ENCODE assay signal across 14 cellular contexts in the genomic region with DNA sequence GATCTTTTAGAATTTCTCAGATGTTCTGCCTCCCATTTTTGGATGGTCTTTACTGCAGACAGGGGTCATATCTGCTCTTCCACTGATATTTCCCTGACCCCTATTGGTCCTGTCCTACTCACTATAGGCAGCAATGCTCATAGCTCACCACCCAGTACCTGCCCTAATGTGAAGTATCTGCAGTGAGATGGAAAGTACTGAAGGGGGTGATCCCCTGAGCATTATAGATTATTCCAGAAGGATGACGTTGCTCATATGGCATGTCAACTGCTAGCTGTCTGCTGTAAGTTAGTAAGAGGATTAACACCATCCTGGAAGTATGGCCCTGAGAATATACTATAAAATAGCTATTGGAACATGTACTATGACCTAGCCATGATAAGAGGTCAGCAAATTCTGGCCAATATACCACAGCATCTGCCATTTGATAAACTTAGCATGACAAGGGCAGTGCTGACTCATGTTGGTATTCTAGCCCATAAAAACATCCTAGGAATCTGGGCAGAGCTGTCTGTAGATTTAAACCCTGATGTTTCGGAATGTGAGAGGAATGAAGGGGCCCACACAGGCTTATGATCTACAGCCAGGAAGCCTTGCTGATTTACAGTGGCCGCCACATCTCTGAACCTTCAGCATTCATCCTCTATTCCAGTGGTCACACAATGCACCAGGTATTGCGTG.
DNase-seq lines count a peak whose midpoint lies in the region; ATAC-seq and TF ChIP-seq lines count a peak whose summit lies in the region.
"Had no signal": no experiment of that assay in that cellular context is flagged by ENCODE, and none has a peak within 500 bp of the region (broad histone marks: within the 10 kb centered on the region; RNA-seq: fewer than 3 reads in every experiment).

No MANE protein-coding gene starts in this region.

- H3K27me3 ChIP-seq in BJ (ENCODE audit: control insufficient read depth, insufficient read depth, low read length), result no peaks in the 10 kb centered on the region
- H3K27me3 ChIP-seq in HUES48 (ENCODE audit: control insufficient read depth, insufficient read depth, low read length), result no peaks in the 10 kb centered on the region
- no peaks in the 10 kb centered on the region for H3K27me3 ChIP-seq in mammary epithelial cell (ENCODE audit: insufficient read depth, low read length)
- H3K27me3 ChIP-seq in lower lobe of right lung (ENCODE audit: low read depth), result no peaks in the 10 kb centered on the region
- H3K27me3 ChIP-seq: right atrium auricular region had no signal

- CTCF ChIA-PET in BJ (lab: Yijun Ruan, JAX), result interaction anchor here (0.7 to 2.3 kb wide), 4 partner anchors 40 to 142 kb away, joined by 3 to 7 read pairs (median 3); no protein-coding TSS in a partner anchor
- CTCF ChIA-PET in mammary epithelial cell (lab: Charles Lee; ENCODE audit: low non-redundant PET), result no interaction called here
- CTCF ChIA-PET in activated CD8-positive, alpha-beta T cell treated with anti-CD3 and anti-CD28 coated beads, Interleukin-2, amount 10 ng/mL, durations not matched to agents 7 days and 5 days (lab: Charles Lee), result no interaction called here

- no peak overlapping the region for H2AFZ ChIP-seq in mammary epithelial cell (ENCODE audit: low read depth, low read length)

- H3K79me2 ChIP-seq in mammary epithelial cell (ENCODE audit: insufficient read depth, low read length), result no peaks in the 10 kb centered on the region

- peaks cover 27% of the 10 kb centered on the region for H3K4me1 ChIP-seq in HUES48 (ENCODE audit: control insufficient read depth, insufficient read depth, low read length)
- peaks cover 7% of the 10 kb centered on the region for H3K4me1 ChIP-seq in mammary epithelial cell (ENCODE audit: insufficient read depth, low read length)
- H3K4me1 ChIP-seq in lower lobe of right lung, result peaks cover 10% of the 10 kb centered on the region

- H3K9me3 Mint-ChIP-seq in activated CD8-positive, alpha-beta T cell treated with anti-CD3 and anti-CD28 coated beads, Interleukin-2, amount 10 ng/mL, durations not matched to agents 7 days and 5 days (ENCODE audit: insufficient read depth), result no peaks in the 10 kb centered on the region
- H3K9me3 Mint-ChIP-seq: CD8-positive, alpha-beta T cell; T-helper 1 cell treated with Interleukin-12 subunit alpha and Interleukin-12 subunit beta and Interleukin-4 antibody, amounts not matched to agents 30 μg/mL and 1 μg/mL, for 36 hours had no signal

- dilution Hi-C loops in mammary epithelial cell (cut with HindIII; ENCODE audit: low sequenced_read_pairs), result loop anchor here (10.0 kb wide), 1 partner anchor 57 kb away; no protein-coding TSS in a partner anchor

- DNase-seq in BJ (ENCODE audit: low read depth) (peak; percentile 39), mammary epithelial cell (peak; percentile 11), lower lobe of right lung (no peak), NCI-H2227 treated with DMSO at 0.1 percent for 48 hours (lab: John Stamatoyannopoulos, UW) (no peak), NCI-H2171 (lab: John Stamatoyannopoulos, UW) (no peak), SKM-1 (lab: John Stamatoyannopoulos, UW; ENCODE audit: unreplicated experiment) (no peak)
- no peak for DNase-seq in activated CD8-positive, alpha-beta T cell treated with anti-CD3 and anti-CD28 coated beads, Interleukin-2, amount 10 ng/mL, durations not matched to agents 7 days and 5 days
- DNase-seq: anterior cingulate cortex; CD8-positive, alpha-beta T cell; erythroblast; NCI-H526 had no signal

- H3K27ac Mint-ChIP-seq in activated CD8-positive, alpha-beta T cell treated with anti-CD3 and anti-CD28 coated beads, Interleukin-2, amount 10 ng/mL, durations not matched to agents 7 days and 5 days, result no peak overlapping the region
- H3K27ac Mint-ChIP-seq: CD8-positive, alpha-beta T cell; T-helper 1 cell treated with Interleukin-12 subunit alpha and Interleukin-12 subunit beta and Interleukin-4 antibody, amounts not matched to agents 30 μg/mL and 1 μg/mL, for 36 hours had no signal

- H3K36me3 ChIP-seq in BJ (ENCODE audit: control insufficient read depth, insufficient read depth, low read length) (no peaks in the 10 kb centered on the region), HUES48 (ENCODE audit: control insufficient read depth, insufficient read depth, low read length) (no peaks in the 10 kb centered on the region), mammary epithelial cell (ENCODE audit: insufficient read depth, low read length) (no peaks in the 10 kb centered on the region), lower lobe of right lung (no peaks in the 10 kb centered on the region)
- H3K36me3 ChIP-seq: right atrium auricular region had no signal

- POLR2A ChIA-PET in BJ (lab: Charles Lee), result no interaction called here
- POLR2A ChIA-PET in activated CD8-positive, alpha-beta T cell treated with anti-CD3 and anti-CD28 coated beads, Interleukin-2, amount 10 ng/mL, durations not matched to agents 7 days and 5 days (lab: Charles Lee), result interaction anchor here (0.6 kb wide), 1 partner anchor 1198 kb away, joined by 3 read pairs; no protein-coding TSS in a partner anchor

- in situ Hi-C loops in mammary epithelial cell (cut with MboI; ENCODE audit: low sequenced_read_pairs in 2 of 2), result no loop called here

- ATAC-seq in lower lobe of right lung, result peak; percentile 47 to 73
- ATAC-seq in activated CD8-positive, alpha-beta T cell treated with anti-CD3 and anti-CD28 coated beads, Interleukin-2, amount 10 ng/mL, durations not matched to agents 7 days and 5 days, result no peak
- ATAC-seq: CD8-positive, alpha-beta T cell had no signal

- H3K27ac ChIP-seq in HUES48 (ENCODE audit: low read depth, low read length) (peak overlapping the region; percentile 41), mammary epithelial cell (ENCODE audit: insufficient read depth, low read depth, low read length) (no peak overlapping the region), lower lobe of right lung (no peak overlapping the region)
- H3K27ac ChIP-seq: right atrium auricular region had no signal

- 65% methylated on average over 4 of the region's 4 CpGs for WGBS in mammary epithelial cell (ENCODE audit: low coverage, missing lambda C conversion rate)

- H3K27me3 Mint-ChIP-seq in activated CD8-positive, alpha-beta T cell treated with anti-CD3 and anti-CD28 coated beads, Interleukin-2, amount 10 ng/mL, durations not matched to agents 7 days and 5 days (ENCODE audit: low read depth), result no peaks in the 10 kb centered on the region

- H3K4me3 ChIP-seq in BJ (ENCODE audit: low read depth, low read length), result no peak overlapping the region
- no peak overlapping the region; the same call in 1 of the 2 replicates for H3K4me3 ChIP-seq in HUES48 (ENCODE audit: low read depth, low read length)
- H3K4me3 ChIP-seq in mammary epithelial cell (replicated peaks in 1 of 3; ENCODE audit: insufficient read depth in 1 of 3, low read depth in 2 of 3, low read length in 3 of 3), result no peak overlapping the region
- H3K4me3 ChIP-seq in lower lobe of right lung, result no peak overlapping the region
- H3K4me3 ChIP-seq: right atrium auricular region had no signal

- peaks cover 10% of the 10 kb centered on the region for H3K4me1 Mint-ChIP-seq in activated CD8-positive, alpha-beta T cell treated with anti-CD3 and anti-CD28 coated beads, Interleukin-2, amount 10 ng/mL, durations not matched to agents 7 days and 5 days (ENCODE audit: low read depth)

- intact Hi-C loops in mammary epithelial cell (cut with micrococcal nuclease), result no loop called here
- intact Hi-C loops in lower lobe of right lung (cut with DNase I), result no loop called here

- no peaks in the 10 kb centered on the region for H3K36me3 Mint-ChIP-seq in activated CD8-positive, alpha-beta T cell treated with anti-CD3 and anti-CD28 coated beads, Interleukin-2, amount 10 ng/mL, durations not matched to agents 7 days and 5 days (ENCODE audit: low read depth)
- H3K36me3 Mint-ChIP-seq: CD8-positive, alpha-beta T cell had no signal

- no peaks in the 10 kb centered on the region for H3K9me3 ChIP-seq in HUES48 (ENCODE audit: control insufficient read depth, insufficient read depth, low read length)
- H3K9me3 ChIP-seq in mammary epithelial cell (replicated peaks; ENCODE audit: insufficient read depth, low read length), result no peaks in the 10 kb centered on the region
- no peaks in the 10 kb centered on the region for H3K9me3 ChIP-seq in lower lobe of right lung
- H3K9me3 ChIP-seq: right atrium auricular region had no signal

- H3K4me3 Mint-ChIP-seq in activated CD8-positive, alpha-beta T cell treated with anti-CD3 and anti-CD28 coated beads, Interleukin-2, amount 10 ng/mL, durations not matched to agents 7 days and 5 days, result no peak overlapping the region
- H3K4me3 Mint-ChIP-seq: CD8-positive, alpha-beta T cell; T-helper 1 cell treated with Interleukin-12 subunit alpha and Interleukin-12 subunit beta and Interleukin-4 antibody, amounts not matched to agents 30 μg/mL and 1 μg/mL, for 36 hours had no signal

- H4K20me1 ChIP-seq in mammary epithelial cell (ENCODE audit: insufficient read depth, low read length), result no peaks in the 10 kb centered on the region

- H3K4me2 ChIP-seq in mammary epithelial cell (ENCODE audit: insufficient read depth, low read depth, low read length), result peak overlapping the region; percentile 35

- H3K9ac ChIP-seq in HUES48 (ENCODE audit: low read depth, low read length) (no peak overlapping the region), mammary epithelial cell (ENCODE audit: insufficient read depth, low read length) (no peak overlapping the region)

- no peak for TF ChIP-seq CTCF in BJ (IDR thresholded peaks at IDR 0.05; ENCODE audit: insufficient read depth, low read depth, low read length)
- no peak for TF ChIP-seq CTCF in mammary epithelial cell (conservative IDR thresholded peaks at IDR 0.05 in 1 of 2, IDR thresholded peaks at IDR 0.05 in 1 of 2; ENCODE audit: extremely low read depth in 1 of 2, insufficient read depth in 1 of 2, low read depth in 1 of 2, low read length in 2 of 2)
- TF ChIP-seq CTCF in lower lobe of right lung (IDR thresholded peaks at IDR 0.05), result no peak

- no TSS peak for BruUV-seq in mammary epithelial cell (replicated peaks; lab: Mats Ljungman, UMichigan)

Comparison
In these comparisons a context has a peak if more than half of its experiments do, and no peak if none do; other contexts are left out.
1. DNase-seq: peak in BJ (single experiment) and mammary epithelial cell (single experiment); none in lower lobe of right lung (single experiment), NCI-H2227 treated with DMSO at 0.1 percent for 48 hours (single experiment), NCI-H2171 (single experiment), SKM-1 (single experiment) and activated CD8-positive, alpha-beta T cell treated with anti-CD3 and anti-CD28 coated beads, Interleukin-2, amount 10 ng/mL, durations not matched to agents 7 days and 5 days (single experiment).